8 cellular contexts compared by ENCODE assay signal in genomic region chr5:158435161-158435616, GRCh38.
DNase-seq lines count a peak whose midpoint lies in the region; ATAC-seq lines count a peak whose summit lies in the region.

No MANE protein-coding gene starts in this region.

- peak overlapping the region; percentile 83 for H3K4me3 Mint-ChIP-seq in activated naive CD4-positive, alpha-beta T cell treated with anti-CD3 and anti-CD28 coated beads, Interleukin-2, amount 50 U/mL, for 24 hours
- H3K4me3 Mint-ChIP-seq in stimulated activated naive B cell treated with anti-CD40 and anti-IgM and Interleukin-4, amounts not matched to agents 10 μg/mL and 1 μg/mL and 100 μg/mL, for 72 hours: peak overlapping the region; percentile 10 to 20

- H3K27ac ChIP-seq in caudate nucleus (ENCODE audit: low read depth, low read length): no peak overlapping the region

- peak overlapping the region; percentile 95 for H3K27ac Mint-ChIP-seq in activated naive CD4-positive, alpha-beta T cell treated with anti-CD3 and anti-CD28 coated beads, Interleukin-2, amount 50 U/mL, for 24 hours
- H3K27ac Mint-ChIP-seq in stimulated activated naive B cell treated with anti-CD40 and anti-IgM and Interleukin-4, amounts not matched to agents 10 μg/mL and 1 μg/mL and 100 μg/mL, for 72 hours: no peak overlapping the region

- ATAC-seq in GM19452 (IDR thresholded peaks at IDR 0.05; ENCODE audit: unreplicated experiment) (peak; percentile 70), HG03520 (IDR thresholded peaks at IDR 0.05; ENCODE audit: unreplicated experiment) (peak; percentile 54)
- ATAC-seq in stimulated activated naive B cell treated with anti-CD40 and anti-IgM and Interleukin-4, amounts not matched to agents 10 μg/mL and 1 μg/mL and 100 μg/mL, for 72 hours (replicated peaks): peak; percentile 74 to 79

- peaks cover 62% of the 10 kb centered on the region for H3K4me1 Mint-ChIP-seq in activated naive CD4-positive, alpha-beta T cell treated with anti-CD3 and anti-CD28 coated beads, Interleukin-2, amount 50 U/mL, for 24 hours
- H3K4me1 Mint-ChIP-seq in stimulated activated naive B cell treated with anti-CD40 and anti-IgM and Interleukin-4, amounts not matched to agents 10 μg/mL and 1 μg/mL and 100 μg/mL, for 72 hours: peaks cover 39 to 58% of the 10 kb centered on the region in 2 donors

- H3K27me3 Mint-ChIP-seq in activated naive CD4-positive, alpha-beta T cell treated with anti-CD3 and anti-CD28 coated beads, Interleukin-2, amount 50 U/mL, for 24 hours: no peaks in the 10 kb centered on the region
- no peaks in the 10 kb centered on the region for H3K27me3 Mint-ChIP-seq in stimulated activated naive B cell treated with anti-CD40 and anti-IgM and Interleukin-4, amounts not matched to agents 10 μg/mL and 1 μg/mL and 100 μg/mL, for 72 hours

- DNase-seq in Ammon's horn (ENCODE audit: low spot score): peak; percentile 14
- no peak for DNase-seq in stimulated activated naive B cell treated with anti-CD40 and anti-IgM and Interleukin-4, amounts not matched to agents 10 μg/mL and 1 μg/mL and 100 μg/mL, for 72 hours
- no peak for DNase-seq in NCI-H1694 (lab: John Stamatoyannopoulos, UW)
- no peak for DNase-seq in caudate nucleus (lab: John Stamatoyannopoulos, UW)
- no peak for DNase-seq in NCI-H1417 (lab: John Stamatoyannopoulos, UW)

- no peaks in the 10 kb centered on the region for H3K9me3 Mint-ChIP-seq in activated naive CD4-positive, alpha-beta T cell treated with anti-CD3 and anti-CD28 coated beads, Interleukin-2, amount 50 U/mL, for 24 hours
- H3K9me3 Mint-ChIP-seq in stimulated activated naive B cell treated with anti-CD40 and anti-IgM and Interleukin-4, amounts not matched to agents 10 μg/mL and 1 μg/mL and 100 μg/mL, for 72 hours: peaks cover 0 to 6% of the 10 kb centered on the region in 2 donors

- H3K36me3 Mint-ChIP-seq in activated naive CD4-positive, alpha-beta T cell treated with anti-CD3 and anti-CD28 coated beads, Interleukin-2, amount 50 U/mL, for 24 hours: no peaks in the 10 kb centered on the region
- no peaks in the 10 kb centered on the region for H3K36me3 Mint-ChIP-seq in stimulated activated naive B cell treated with anti-CD40 and anti-IgM and Interleukin-4, amounts not matched to agents 10 μg/mL and 1 μg/mL and 100 μg/mL, for 72 hours
